22 cellular contexts compared by ENCODE assay signal in the genomic region with DNA sequence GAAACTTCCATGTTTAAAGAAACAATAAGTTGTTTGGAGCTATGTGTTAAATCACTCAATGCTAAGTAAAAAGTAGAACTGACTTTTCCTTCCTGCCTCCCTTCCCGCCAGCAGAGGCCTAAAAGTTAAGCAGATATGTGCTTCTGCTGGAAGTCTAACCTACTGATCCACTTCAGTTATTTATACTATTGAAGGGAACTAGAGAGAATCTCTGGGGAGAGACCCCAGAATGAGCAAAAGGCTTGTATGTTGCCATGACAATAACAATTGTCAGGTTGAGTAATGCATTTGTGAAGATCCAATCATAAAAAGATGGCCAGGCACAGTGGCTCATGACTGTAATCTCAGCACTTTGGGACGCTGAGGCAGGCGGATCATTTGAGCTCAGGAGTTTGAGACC. TPM values are rescaled to one million over a fixed set of nuclear protein-coding genes. Genes with fewer than 3 reads are reported as not detected.
DNase-seq lines count a peak whose midpoint lies in the region; ATAC-seq and TF ChIP-seq lines count a peak whose summit lies in the region.
"Had no signal": no experiment of that assay in that cellular context is flagged by ENCODE, and none has a peak within 500 bp of the region (broad histone marks: within the 10 kb centered on the region; RNA-seq: fewer than 3 reads in every experiment).

No MANE protein-coding gene starts in this region.

- H3K4me3 ChIP-seq in right atrium auricular region (no peak overlapping the region), OCI-LY7 (ENCODE audit: low read depth, low read length, poor library complexity, severe bottlenecking) (no peak overlapping the region)
- H3K4me3 ChIP-seq: body of pancreas, heart left ventricle, upper lobe of right lung had no signal

- H3K79me2 ChIP-seq in OCI-LY7 (ENCODE audit: insufficient read depth, low read depth, low read length) = no peaks in the 10 kb centered on the region

- no peak overlapping the region for H2AFZ ChIP-seq in OCI-LY7 (ENCODE audit: low read length)

- no peaks in the 10 kb centered on the region for H3K9me3 Mint-ChIP-seq in activated naive CD8-positive, alpha-beta T cell treated with anti-CD3 and anti-CD28 coated beads, Interleukin-2, amount 50 U/mL, for 24 hours
- H3K9me3 Mint-ChIP-seq in stimulated activated memory B cell treated with anti-CD40 and anti-IgM and Interleukin-4, amounts not matched to agents 10 μg/mL and 1 μg/mL and 100 μg/mL, for 72 hours = no peaks in the 10 kb centered on the region
- H3K9me3 Mint-ChIP-seq: CD8-positive, alpha-beta T cell; memory B cell had no signal

- no peaks in the 10 kb centered on the region for H3K9me2 ChIP-seq in OCI-LY7 (ENCODE audit: insufficient read depth, low read length)

- POLR2A ChIA-PET in OCI-LY7 (lab: Charles Lee) = interaction anchor here (0.6 to 1.6 kb wide), 6 partner anchors 8 to 277 kb away, joined by 3 to 5 read pairs (median 3); no protein-coding TSS in a partner anchor

- H3K9me3 ChIP-seq in right atrium auricular region (no peaks in the 10 kb centered on the region), OCI-LY7 (ENCODE audit: low read length) (no peaks in the 10 kb centered on the region)
- H3K9me3 ChIP-seq: body of pancreas, heart left ventricle, upper lobe of right lung had no signal

- no peaks in the 10 kb centered on the region for H3K27me3 ChIP-seq in right atrium auricular region
- H3K27me3 ChIP-seq: body of pancreas, heart left ventricle, upper lobe of right lung had no signal

- peaks cover 5% of the 10 kb centered on the region for H3K27me3 Mint-ChIP-seq in activated naive CD8-positive, alpha-beta T cell treated with anti-CD3 and anti-CD28 coated beads, Interleukin-2, amount 50 U/mL, for 24 hours
- no peaks in the 10 kb centered on the region for H3K27me3 Mint-ChIP-seq in stimulated activated memory B cell treated with anti-CD40 and anti-IgM and Interleukin-4, amounts not matched to agents 10 μg/mL and 1 μg/mL and 100 μg/mL, for 72 hours
- H3K27me3 Mint-ChIP-seq: memory B cell had no signal

- CTCF ChIA-PET in OCI-LY7 (lab: Charles Lee; ENCODE audit: unreplicated experiment) = no interaction called here

- intact Hi-C loops in left ventricle myocardium superior (cut with micrococcal nuclease) = loop anchor here (10.0 kb wide), 1 partner anchor 489 kb away; no protein-coding TSS in a partner anchor
- intact Hi-C loops in OCI-LY7 (cut with micrococcal nuclease; ENCODE audit: unreplicated experiment) = no loop called here

- TF ChIP-seq CTCF in right atrium auricular region (IDR thresholded peaks at IDR 0.05) (no peak), OCI-LY7 (conservative IDR thresholded peaks at IDR 0.05; ENCODE audit: low read length) (no peak)

- H3K36me3 Mint-ChIP-seq in activated naive CD8-positive, alpha-beta T cell treated with anti-CD3 and anti-CD28 coated beads, Interleukin-2, amount 50 U/mL, for 24 hours (ENCODE audit: low read depth) = peaks cover 17% of the 10 kb centered on the region
- H3K36me3 Mint-ChIP-seq in stimulated activated memory B cell treated with anti-CD40 and anti-IgM and Interleukin-4, amounts not matched to agents 10 μg/mL and 1 μg/mL and 100 μg/mL, for 72 hours = peaks cover 18% of the 10 kb centered on the region

- peaks cover 0 to 5% of the 10 kb centered on the region in 2 donors for H3K4me1 ChIP-seq in right atrium auricular region
- H3K4me1 ChIP-seq in OCI-LY7 (ENCODE audit: insufficient read depth, low read length, poor library complexity, severe bottlenecking) = peaks cover 14% of the 10 kb centered on the region

- H3K36me3 ChIP-seq in right atrium auricular region (no peaks in the 10 kb centered on the region), OCI-LY7 (ENCODE audit: insufficient read depth, low read length) (peaks cover 36% of the 10 kb centered on the region)

- DNase-seq in right atrium auricular region (ENCODE audit: low spot score) (peak; percentile 21), left ventricle myocardium superior (no peak), OCI-LY7 (ENCODE audit: low spot score) (no peak), DMS114 treated with DMSO at 0.1 percent for 48 hours (lab: John Stamatoyannopoulos, UW; ENCODE audit: unreplicated experiment) (no peak)
- no peak for DNase-seq in activated naive CD8-positive, alpha-beta T cell treated with anti-CD3 and anti-CD28 coated beads, Interleukin-2, amount 50 U/mL, for 24 hours
- DNase-seq: activated CD4-positive, CD25-positive, alpha-beta regulatory T cell; body of pancreas; CD8-positive, alpha-beta T cell; GF-D8; H7; heart left ventricle; Kasumi-1; left cardiac atrium; NCI-H1048; NCI-H187 treated with DMSO at 0.1 percent for 48 hours; NCI-H2227 treated with DMSO at 0.1 percent for 48 hours; substantia nigra; upper lobe of right lung had no signal

- H3K4me2 ChIP-seq in OCI-LY7 (ENCODE audit: low read length) = no peak overlapping the region

- no peaks in the 10 kb centered on the region for H4K20me1 ChIP-seq in OCI-LY7 (ENCODE audit: insufficient read depth, low read length)

- no peak overlapping the region for H3K4me3 Mint-ChIP-seq in activated naive CD8-positive, alpha-beta T cell treated with anti-CD3 and anti-CD28 coated beads, Interleukin-2, amount 50 U/mL, for 24 hours
- no peak overlapping the region for H3K4me3 Mint-ChIP-seq in stimulated activated memory B cell treated with anti-CD40 and anti-IgM and Interleukin-4, amounts not matched to agents 10 μg/mL and 1 μg/mL and 100 μg/mL, for 72 hours
- H3K4me3 Mint-ChIP-seq: CD8-positive, alpha-beta T cell; memory B cell had no signal

- H3K27ac Mint-ChIP-seq in activated naive CD8-positive, alpha-beta T cell treated with anti-CD3 and anti-CD28 coated beads, Interleukin-2, amount 50 U/mL, for 24 hours = peak overlapping the region; percentile 46
- H3K27ac Mint-ChIP-seq in stimulated activated memory B cell treated with anti-CD40 and anti-IgM and Interleukin-4, amounts not matched to agents 10 μg/mL and 1 μg/mL and 100 μg/mL, for 72 hours = peak overlapping the region; percentile 82
- H3K27ac Mint-ChIP-seq: CD8-positive, alpha-beta T cell had no signal

- H3K27ac ChIP-seq in right atrium auricular region = no peak overlapping the region
- H3K27ac ChIP-seq in OCI-LY7 (ENCODE audit: low read depth, low read length, poor library complexity, severe bottlenecking) = peak overlapping the region; percentile 23
- H3K27ac ChIP-seq: heart left ventricle, upper lobe of right lung had no signal

- no peak for ATAC-seq in left ventricle myocardium superior
- no peak for ATAC-seq in activated naive CD8-positive, alpha-beta T cell treated with anti-CD3 and anti-CD28 coated beads, Interleukin-2, amount 50 U/mL, for 24 hours
- no peak for ATAC-seq in stimulated activated memory B cell treated with anti-CD40 and anti-IgM and Interleukin-4, amounts not matched to agents 10 μg/mL and 1 μg/mL and 100 μg/mL, for 72 hours
- no peak for ATAC-seq in GM21529 (IDR thresholded peaks at IDR 0.05; ENCODE audit: unreplicated experiment)
- ATAC-seq in GM18858 (IDR thresholded peaks at IDR 0.05; ENCODE audit: unreplicated experiment) = no peak
- ATAC-seq: CD8-positive, alpha-beta T cell; heart left ventricle; left cardiac atrium; upper lobe of right lung had no signal

- no TSS peak for BruUV-seq in OCI-LY7 (replicated peaks; lab: Mats Ljungman, UMichigan)

- H3K4me1 Mint-ChIP-seq in activated naive CD8-positive, alpha-beta T cell treated with anti-CD3 and anti-CD28 coated beads, Interleukin-2, amount 50 U/mL, for 24 hours = peaks cover 25% of the 10 kb centered on the region
- H3K4me1 Mint-ChIP-seq in stimulated activated memory B cell treated with anti-CD40 and anti-IgM and Interleukin-4, amounts not matched to agents 10 μg/mL and 1 μg/mL and 100 μg/mL, for 72 hours = peaks cover 26% of the 10 kb centered on the region

RNA-seq across cellular contexts. Expression of a gene that starts 24.7 kb away (rescaled TPM):
- 1 to 10 TPM; 2.7 to 7.1 TPM for total RNA-seq in right atrium auricular region
- 13.9 TPM for total RNA-seq in left ventricle myocardium superior
- total RNA-seq in OCI-LY7 (2014; rRNA removed; shearing (Covaris generic)) = 46.6 and 47.8 TPM in 2 replicates
- total RNA-seq in OCI-LY7 (2022) = 75.6 and 80.1 TPM in 2 replicates

RNA-seq across cellular contexts. Expression of a gene that starts 25.0 kb away (rescaled TPM):
- total RNA-seq in right atrium auricular region (10 to 100 TPM; 37.3 to 50.3 TPM), left ventricle myocardium superior (40.4 TPM), OCI-LY7 (2022) (263 and 274 TPM in 2 replicates)
- total RNA-seq in OCI-LY7 (2014; rRNA removed; shearing (Covaris generic)) = 183 and 204 TPM in 2 replicates
